Comparison of ENCODE assay signal across 8 cellular contexts in genomic region chr4:57110635-57111546, GRCh38. TPM values are rescaled to one million over a fixed set of nuclear protein-coding genes. Genes with fewer than 3 reads are reported as not detected.
DNase-seq lines count a peak whose midpoint lies in the region; ATAC-seq and TF ChIP-seq lines count a peak whose summit lies in the region.

No MANE protein-coding gene starts in this region.

- H3K27me3 ChIP-seq in lower lobe of right lung (ENCODE audit: low read depth), result no peaks in the 10 kb centered on the region

- peaks cover 22% of the 10 kb centered on the region for H3K4me1 ChIP-seq in lower lobe of right lung

- peaks cover 10% of the 10 kb centered on the region for H3K4me1 Mint-ChIP-seq in activated naive CD4-positive, alpha-beta T cell treated with anti-CD3 and anti-CD28 coated beads, Interleukin-2, amount 50 U/mL, for 24 hours
- peaks cover 13% of the 10 kb centered on the region for H3K4me1 Mint-ChIP-seq in T-helper 17 cell
- H3K4me1 Mint-ChIP-seq in endothelial cell (ENCODE audit: unreplicated experiment), result peaks cover 21% of the 10 kb centered on the region

- ATAC-seq in HG03354 (IDR thresholded peaks at IDR 0.05; ENCODE audit: poor library complexity, severe bottlenecking, unreplicated experiment) (peak; percentile 58), T-helper 17 cell (peak; percentile 27), lower lobe of right lung (peak; percentile 65 to 72)

- no peaks in the 10 kb centered on the region for H3K36me3 ChIP-seq in lower lobe of right lung

- H3K9me3 ChIP-seq in T-helper 17 cell (ENCODE audit: control insufficient read depth, low read length, poor library complexity, severe bottlenecking), result no peaks in the 10 kb centered on the region
- no peaks in the 10 kb centered on the region for H3K9me3 ChIP-seq in lower lobe of right lung

- peaks cover 39% of the 10 kb centered on the region for H3K27me3 Mint-ChIP-seq in activated naive CD4-positive, alpha-beta T cell treated with anti-CD3 and anti-CD28 coated beads, Interleukin-2, amount 50 U/mL, for 24 hours
- H3K27me3 Mint-ChIP-seq in T-helper 17 cell, result peaks cover 78% of the 10 kb centered on the region
- H3K27me3 Mint-ChIP-seq in endothelial cell (ENCODE audit: unreplicated experiment), result peaks cover 21% of the 10 kb centered on the region

- H3K4me3 Mint-ChIP-seq in activated naive CD4-positive, alpha-beta T cell treated with anti-CD3 and anti-CD28 coated beads, Interleukin-2, amount 50 U/mL, for 24 hours, result peak overlapping the region; percentile 85
- peak overlapping the region; percentile 93 for H3K4me3 Mint-ChIP-seq in T-helper 17 cell
- H3K4me3 Mint-ChIP-seq in endothelial cell (ENCODE audit: unreplicated experiment), result peak overlapping the region; percentile 89

- H3K9me3 Mint-ChIP-seq in activated naive CD4-positive, alpha-beta T cell treated with anti-CD3 and anti-CD28 coated beads, Interleukin-2, amount 50 U/mL, for 24 hours, result no peaks in the 10 kb centered on the region
- H3K9me3 Mint-ChIP-seq in endothelial cell (ENCODE audit: unreplicated experiment), result no peaks in the 10 kb centered on the region

- no peak overlapping the region for H3K27ac Mint-ChIP-seq in activated naive CD4-positive, alpha-beta T cell treated with anti-CD3 and anti-CD28 coated beads, Interleukin-2, amount 50 U/mL, for 24 hours
- H3K27ac Mint-ChIP-seq in T-helper 17 cell (no peak overlapping the region), endothelial cell (ENCODE audit: unreplicated experiment) (peak overlapping the region; percentile 26)

- H3K4me3 ChIP-seq in lower lobe of right lung, result peak overlapping the region; percentile 83

- H3K36me3 Mint-ChIP-seq in activated naive CD4-positive, alpha-beta T cell treated with anti-CD3 and anti-CD28 coated beads, Interleukin-2, amount 50 U/mL, for 24 hours, result no peaks in the 10 kb centered on the region
- H3K36me3 Mint-ChIP-seq in T-helper 17 cell (ENCODE audit: low read depth), result peaks cover 10% of the 10 kb centered on the region
- H3K36me3 Mint-ChIP-seq in endothelial cell (ENCODE audit: low read depth, unreplicated experiment), result no peaks in the 10 kb centered on the region

- DNase-seq in activated naive CD4-positive, alpha-beta T cell (lab: John Stamatoyannopoulos, UW), result no peak
- DNase-seq in T-helper 17 cell, result no peak
- DNase-seq in endothelial cell (ENCODE audit: low spot score), result peak; percentile 14
- DNase-seq in lower lobe of right lung, result peak; percentile 61
- DNase-seq in substantia nigra (lab: John Stamatoyannopoulos, UW), result peak in 32 of 49 donors; percentile 11 to 75 (median 35)
- no peak for DNase-seq in RKO (ENCODE audit: low spot score)

- TF ChIP-seq CTCF in endothelial cell (IDR thresholded peaks at IDR 0.05; ENCODE audit: unreplicated experiment), result no peak
- no peak for TF ChIP-seq CTCF in lower lobe of right lung (IDR thresholded peaks at IDR 0.05)

- intact Hi-C loops in lower lobe of right lung (cut with DNase I), result no loop called here

- peak overlapping the region; percentile 90 for H3K27ac ChIP-seq in lower lobe of right lung
- H3K27ac ChIP-seq in substantia nigra (ENCODE audit: low read depth, low read length, poor library complexity, severe bottlenecking), result peak overlapping the region; percentile 69

RNA-seq across cellular contexts. Expression of gene IGFBP7, which starts 0.7 kb away (rescaled TPM):
- total RNA-seq in T-helper 17 cell, result under 1 TPM; 0.22 to 0.37 TPM
- total RNA-seq in endothelial cell (ENCODE audit: unreplicated experiment), result 7.6 TPM
- total RNA-seq in lower lobe of right lung, result 322 TPM

Comparison
In these comparisons a context has a peak if more than half of its experiments do, and no peak if none do; other contexts are left out.
1. DNase-seq: peak in endothelial cell (single experiment), lower lobe of right lung (single experiment) and substantia nigra (32 of 49); none in activated naive CD4-positive, alpha-beta T cell (0 of 4), T-helper 17 cell (0 of 3) and RKO (single experiment).
2. RNA of gene IGFBP7, which starts 0.7 kb away (total RNA-seq): 322 TPM in lower lobe of right lung (single experiment); 7.6 TPM in endothelial cell (single experiment) and 0.22 to 0.37 TPM in T-helper 17 cell; every median in the first group is over 10 times any median in the second.
3. Peak in every context shown above with its lines, with median percentiles within 50 percentile points of each other: H3K4me3 Mint-ChIP-seq and ATAC-seq.